8 cellular contexts compared by ENCODE assay signal in genomic region chr12:6470375-6471163, GRCh38. TPM values are rescaled to one million over a fixed set of nuclear protein-coding genes. Genes with fewer than 3 reads are reported as not detected.
DNase-seq lines count a peak whose midpoint lies in the region; TF ChIP-seq lines count a peak whose summit lies in the region.

Gene VAMP1, minus strand, starts transcription at chr12:6470677. Its CDS starts 146 bp downstream, at chr12:6470531.

- H3K9ac ChIP-seq in H9 (ENCODE audit: extremely low read depth, insufficient read length, low read length) (peak within 1 kb of the TSS; percentile 73), neural cell (ENCODE audit: low read length) (peak within 1 kb of the TSS; percentile 57)

- peak within 1 kb of the TSS; percentile 19 for H3K18ac ChIP-seq in H9 (ENCODE audit: insufficient read length, low read depth, low read length)

- H3K4me2 ChIP-seq in H9 (ENCODE audit: insufficient read depth, insufficient read length, low read length) (peak within 1 kb of the TSS; percentile 73), neural cell (ENCODE audit: low read length) (peak within 1 kb of the TSS; percentile 80)

- H2AK5ac ChIP-seq in H9 (ENCODE audit: insufficient read length, low read length) = no peak within 1 kb of the TSS

- no peaks in the 10 kb centered on the region for H3F3A ChIP-seq in neural cell (ENCODE audit: insufficient read depth, low read length, poor library complexity, severe bottlenecking)

- intact Hi-C loops in stomach (cut with DNase I; ENCODE audit: low total_unique reads) = no loop called here

- no peak within 1 kb of the TSS for H2BK20ac ChIP-seq in H9 (ENCODE audit: low read depth, low read length, poor library complexity, severe bottlenecking)

- no peak within 1 kb of the TSS for H3K4ac ChIP-seq in H9 (ENCODE audit: low read depth, low read length)

- H3K4me3 ChIP-seq in MG63 (peak within 1 kb of the TSS; percentile 85), neural cell (ENCODE audit: low read length) (peak within 1 kb of the TSS; percentile 80), stomach (peak within 1 kb of the TSS; percentile 70 to 88 (median 74))

- no peaks in the 10 kb centered on the region for H3K9me3 ChIP-seq in H9 (ENCODE audit: control insufficient read depth, low read depth, low read length)
- no peaks in the 10 kb centered on the region; the same call in 1 of the 2 replicates for H3K9me3 ChIP-seq in MG63
- H3K9me3 ChIP-seq in neural cell (ENCODE audit: low read length) = no peaks in the 10 kb centered on the region
- no peaks in the 10 kb centered on the region for H3K9me3 ChIP-seq in stomach

- no peaks in the 10 kb centered on the region; the same call in 1 of the 2 replicates for H3K79me2 ChIP-seq in H9 (ENCODE audit: insufficient read depth, low read length)
- H3K79me2 ChIP-seq in neural cell (replicated peaks; ENCODE audit: insufficient read depth, low read length) = no peaks in the 10 kb centered on the region

- no peak within 1 kb of the TSS for H4K5ac ChIP-seq in H9 (ENCODE audit: insufficient read length, low read depth, low read length)

- no peak within 1 kb of the TSS for H3K56ac ChIP-seq in H9 (ENCODE audit: insufficient read length, low read depth, low read length)

- peak within 1 kb of the TSS; percentile 83 to 89 for H3K4me3 Mint-ChIP-seq in H9

- DNase-seq in ELR (ENCODE audit: low read depth) = peak; percentile 98
- DNase-seq in H9 = peak; percentile 99
- DNase-seq in MG63 = peak; percentile 99
- peak; percentile 86 for DNase-seq in SHP77 treated with DMSO at 0.1 percent for 48 hours (lab: John Stamatoyannopoulos, UW)
- DNase-seq in activated effector memory CD4-positive, alpha-beta T cell treated with anti-CD3 and anti-CD28 coated beads, Interleukin-2, amount 50 U/mL, for 16 hours = peak; percentile 99
- peak; percentile 97 for DNase-seq in fibroblast of the conjunctiva (ENCODE audit: low read depth)
- peak; percentile 98 for DNase-seq in stomach

- H3K36me3 ChIP-seq in MG63 = peaks cover 9% of the 10 kb centered on the region
- H3K36me3 ChIP-seq in neural cell (ENCODE audit: insufficient read depth, low read length) = no peaks in the 10 kb centered on the region
- H3K36me3 ChIP-seq in stomach = peaks cover 0 to 13% (median 9%) of the 10 kb centered on the region in 4 donors

- no peak within 1 kb of the TSS for H2BK120ac ChIP-seq in H9 (ENCODE audit: low read depth, low read length, poor library complexity, severe bottlenecking)

- peaks cover 2 to 6% of the 10 kb centered on the region in 2 experiments for H3K9me3 Mint-ChIP-seq in H9

- no peak for TF ChIP-seq CTCF in H9 (conservative IDR thresholded peaks at IDR 0.05)
- peak; percentile 23 for TF ChIP-seq CTCF in neural cell (IDR thresholded peaks at IDR 0.05; ENCODE audit: poor library complexity, severe bottlenecking)
- TF ChIP-seq CTCF in stomach (IDR thresholded peaks at IDR 0.05) = peak in 1 of 7 experiments; percentile 17

- no peak within 1 kb of the TSS for H2BK12ac ChIP-seq in H9 (ENCODE audit: insufficient read length, low read depth, low read length)

- WGBS in H9 (ENCODE audit: extremely low coverage, insufficient read length, low lambda C conversion rate) = no CpG with 5 or more reads among the region's 69 CpGs
- 0 to 1% (median 0%) methylated on average over 3 to 69 of the region's 69 CpGs for WGBS in stomach, 5 donors

- peak; percentile 26 for TF ChIP-seq EP300 in neural cell (conservative IDR thresholded peaks at IDR 0.05; ENCODE audit: poor library complexity, severe bottlenecking)
- no peak for TF ChIP-seq EP300 in stomach (IDR thresholded peaks at IDR 0.05)

- no peak within 1 kb of the TSS for H2AFZ ChIP-seq in H9 (ENCODE audit: low read length)
- peak within 1 kb of the TSS; percentile 80 for H2AFZ ChIP-seq in neural cell (ENCODE audit: low read depth, low read length)

- no peak within 1 kb of the TSS for H3T11ph ChIP-seq in H9 (ENCODE audit: low read length)

- H2BK15ac ChIP-seq in H9 (ENCODE audit: low read depth, low read length) = no peak within 1 kb of the TSS

- H3K14ac ChIP-seq in H9 (ENCODE audit: insufficient read depth, low read length) = 0 out of 2 replicates have a peak within 1 kb of the TSS, but pooled peaks have one; percentile 7

- no peak within 1 kb of the TSS for H4K8ac ChIP-seq in H9 (replicated peaks; ENCODE audit: insufficient read length, low read depth, low read length)

- H3K79me1 ChIP-seq in H9 (ENCODE audit: insufficient read depth, low read depth, low read length, poor library complexity, severe bottlenecking) = no peaks in the 10 kb centered on the region

- no peak within 1 kb of the TSS for H2BK5ac ChIP-seq in H9 (ENCODE audit: insufficient read length, low read length)

- H3K4me1 ChIP-seq in H9 (ENCODE audit: insufficient read depth, low read length) = no peaks in the 10 kb centered on the region
- H3K4me1 ChIP-seq in stomach = peaks cover 30 to 53% (median 33%) of the 10 kb centered on the region in 4 donors

- peak within 1 kb of the TSS; percentile 92 to 94 (median 94) for H3K27ac Mint-ChIP-seq in H9

- peaks cover 9 to 22% (median 15%) of the 10 kb centered on the region in 3 experiments for H3K36me3 Mint-ChIP-seq in H9 (ENCODE audit: insufficient read depth in 1 of 3, low read depth in 3 of 3)

- peaks cover 6% of the 10 kb centered on the region for H3K23me2 ChIP-seq in H9 (ENCODE audit: insufficient read length, low read depth, low read length, poor library complexity, severe bottlenecking)

- TF ChIP-seq RAD21 in neural cell (conservative IDR thresholded peaks at IDR 0.05) = no peak

- no peaks in the 10 kb centered on the region for H3K9me2 ChIP-seq in neural cell (ENCODE audit: insufficient read depth, low read length)

- no peak within 1 kb of the TSS for H3K23ac ChIP-seq in H9 (ENCODE audit: insufficient read length, low read depth, low read length)

- H4K20me1 ChIP-seq in H9 (ENCODE audit: control insufficient read depth, insufficient read depth, insufficient read length) (no peaks in the 10 kb centered on the region), neural cell (ENCODE audit: insufficient read depth) (no peaks in the 10 kb centered on the region)

- H4K91ac ChIP-seq in H9 (ENCODE audit: insufficient read length, low read depth, low read length) = no peak within 1 kb of the TSS

- no peaks in the 10 kb centered on the region for H3K27me3 ChIP-seq in H9 (ENCODE audit: insufficient read depth, low read length)
- H3K27me3 ChIP-seq in MG63 = no peaks in the 10 kb centered on the region
- no peaks in the 10 kb centered on the region for H3K27me3 ChIP-seq in neural cell (ENCODE audit: insufficient read depth, low read depth, low read length)
- H3K27me3 ChIP-seq in stomach = no peaks in the 10 kb centered on the region

- H3K4me1 Mint-ChIP-seq in H9 = peaks cover 18% of the 10 kb centered on the region in 2 experiments

- peaks cover 19% of the 10 kb centered on the region for H3K27me3 Mint-ChIP-seq in H9 (ENCODE audit: low read depth)

- peak in 2 of 4 donors; percentile 93 to 97 for TF ChIP-seq POLR2A in stomach (IDR thresholded peaks at IDR 0.05)

- H3K27ac ChIP-seq in H9 (ENCODE audit: insufficient read length, low read depth, low read length) (peak within 1 kb of the TSS; percentile 22), neural cell (ENCODE audit: low read length) (no peak within 1 kb of the TSS), stomach (peak within 1 kb of the TSS; percentile 86 to 96 (median 91))

TF ChIP-seq in neural cell, 6 proteins besides CTCF, POLR2A, EP300 and RAD21:
- TF ChIP-seq SMC3 (conservative IDR thresholded peaks at IDR 0.05; ENCODE audit: poor library complexity) (peak; percentile 13), POLR2AphosphoS5 (IDR thresholded peaks at IDR 0.05) (peak; percentile 71), TAF1 (IDR thresholded peaks at IDR 0.05; ENCODE audit: low read depth) (peak; percentile 50), EZH2 (IDR thresholded peaks at IDR 0.05; ENCODE audit: borderline replicate concordance, insufficient read depth, low read length, poor library complexity, severe bottlenecking) (no peak), REST (IDR thresholded peaks at IDR 0.05; ENCODE audit: borderline replicate concordance) (peak; percentile 29), MXI1 (conservative IDR thresholded peaks at IDR 0.05; ENCODE audit: poor library complexity, severe bottlenecking) (peak; percentile 64)

RNA-seq across cellular contexts. Expression of gene VAMP1, which starts in this region (rescaled TPM):
- total RNA-seq in H9 (2021) (10.3 TPM in 2 replicates), stomach (10 to 100 TPM in 2 of 5 donors, 1 to 10 TPM in 3; 1.2 to 16.5 (median 4.8) TPM)
- 7.1 and 15.3 TPM in 2 replicates for total RNA-seq in MG63 (2014; rRNA removed; shearing (Covaris generic); ENCODE audit: low replicate concordance)
- polyA plus RNA-seq in neural cell (4.3 and 6.7 TPM in 2 replicates), stomach (1 to 10 TPM in 2 of 3 donors, not detected in 1; 2.6 to 8.9 TPM)
- 0.97 and 1.4 TPM in 2 replicates for polyA minus RNA-seq in neural cell
